17 cellular contexts compared by ENCODE assay signal in the genomic region with DNA sequence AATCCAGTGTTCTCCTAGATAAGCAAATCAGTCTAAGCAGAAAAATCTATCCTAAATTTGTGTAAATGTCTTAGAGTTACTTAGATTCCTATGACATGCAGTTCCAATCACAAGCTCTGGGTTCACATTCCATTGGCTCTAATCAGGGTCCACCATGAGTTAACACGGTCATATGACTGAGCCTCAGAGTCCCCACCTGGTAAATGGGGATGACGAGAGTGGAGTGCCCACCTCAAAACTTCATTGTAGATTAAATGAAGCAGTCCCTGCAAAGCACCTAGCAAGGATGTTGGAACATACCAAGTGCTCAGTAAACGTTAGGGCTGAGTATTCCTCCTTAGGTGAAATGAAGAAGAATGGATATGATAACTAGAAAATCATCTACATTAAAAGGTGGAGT. TPM values are rescaled to one million over a fixed set of nuclear protein-coding genes. Genes with fewer than 3 reads are reported as not detected.
DNase-seq lines count a peak whose midpoint lies in the region; ATAC-seq, FAIRE-seq and TF ChIP-seq lines count a peak whose summit lies in the region.
"Had no signal": no experiment of that assay in that cellular context is flagged by ENCODE, and none has a peak within 500 bp of the region (broad histone marks: within the 10 kb centered on the region; RNA-seq: fewer than 3 reads in every experiment).

No MANE protein-coding gene starts in this region.

- H3K4me3 ChIP-seq in HUES48 (ENCODE audit: low read depth, low read length) = peak overlapping the region; percentile 55
- H3K4me3 ChIP-seq in small intestine (ENCODE audit: low read depth in 1 of 2, low read length in 2 of 2) = no peak overlapping the region

- ATAC-seq in GM21381 (IDR thresholded peaks at IDR 0.05; ENCODE audit: unreplicated experiment) = no peak

- H3K27ac Mint-ChIP-seq in activated naive CD8-positive, alpha-beta T cell treated with anti-CD3 and anti-CD28 coated beads for 36 hours = peak overlapping the region; percentile 6
- no peak overlapping the region for H3K27ac Mint-ChIP-seq in nephron
- H3K27ac Mint-ChIP-seq: CD14-positive monocyte had no signal

- 75 to 86% (median 77%) methylated on average over 3 of the region's 3 CpGs for WGBS in small intestine, 3 donors

- H3K4me1 ChIP-seq in HUES48 (ENCODE audit: control insufficient read depth, insufficient read depth, low read length) (peaks cover 68% of the 10 kb centered on the region), small intestine (ENCODE audit: control insufficient read depth in 2 of 2, insufficient read depth in 1 of 2, low read depth in 1 of 2, low read length in 1 of 2) (no peaks in the 10 kb centered on the region)

- no peak overlapping the region for H3K9ac ChIP-seq in HUES48 (ENCODE audit: low read depth, low read length)

- peak; percentile 21 for DNase-seq in ELR (ENCODE audit: low read depth)
- DNase-seq in activated naive CD8-positive, alpha-beta T cell treated with anti-CD3 and anti-CD28 coated beads for 36 hours = no peak
- DNase-seq in cerebellar cortex (ENCODE audit: low spot score) = no peak
- DNase-seq in small intestine = no peak
- DNase-seq: ACHN; AML-193; H7; NCI-H187 treated with DMSO at 0.1 percent for 48 hours; NCI-H2171; NCI-H446; NK-92 treated with Interleukin-12 subunit alpha and Interleukin-12 subunit beta, amount 100 ng/mL, for 24 hours; OCI-M1; SHP77 treated with DMSO at 0.1 percent for 48 hours had no signal

- TF ChIP-seq CTCF in nephron (IDR thresholded peaks at IDR 0.05; ENCODE audit: unreplicated experiment in 3 of 3) = no peak

- H3K27ac ChIP-seq in HUES48 (ENCODE audit: low read depth, low read length) (peak overlapping the region; percentile 23), small intestine (ENCODE audit: low read depth in 1 of 2, low read length in 1 of 2) (no peak overlapping the region)

- H3K9me3 ChIP-seq in HUES48 (ENCODE audit: control insufficient read depth, insufficient read depth, low read length) (no peaks in the 10 kb centered on the region), small intestine (ENCODE audit: control insufficient read depth, low read depth) (no peaks in the 10 kb centered on the region)

- peaks cover 51% of the 10 kb centered on the region for H3K4me1 Mint-ChIP-seq in activated naive CD8-positive, alpha-beta T cell treated with anti-CD3 and anti-CD28 coated beads for 36 hours
- H3K4me1 Mint-ChIP-seq in nephron = peaks cover 60% of the 10 kb centered on the region

- no peak overlapping the region for H3K4me3 Mint-ChIP-seq in activated naive CD8-positive, alpha-beta T cell treated with anti-CD3 and anti-CD28 coated beads for 36 hours
- peak overlapping the region in 2 of 3 experiments; percentile 18 to 73 for H3K4me3 Mint-ChIP-seq in nephron
- H3K4me3 Mint-ChIP-seq: CD14-positive monocyte had no signal

- no peaks in the 10 kb centered on the region for H3K9me3 Mint-ChIP-seq in activated naive CD8-positive, alpha-beta T cell treated with anti-CD3 and anti-CD28 coated beads for 36 hours
- H3K9me3 Mint-ChIP-seq in nephron = no peaks in the 10 kb centered on the region

- H3K36me3 ChIP-seq in HUES48 (ENCODE audit: control insufficient read depth, insufficient read depth, low read length) (no peaks in the 10 kb centered on the region), small intestine (ENCODE audit: control insufficient read depth in 2 of 2, insufficient read depth in 2 of 2, low read length in 2 of 2) (no peaks in the 10 kb centered on the region)

- no peaks in the 10 kb centered on the region for H3K27me3 Mint-ChIP-seq in activated naive CD8-positive, alpha-beta T cell treated with anti-CD3 and anti-CD28 coated beads for 36 hours
- H3K27me3 Mint-ChIP-seq in nephron (ENCODE audit: low read depth) = peaks cover 46% of the 10 kb centered on the region

- peaks cover 2% of the 10 kb centered on the region for H3K36me3 Mint-ChIP-seq in activated naive CD8-positive, alpha-beta T cell treated with anti-CD3 and anti-CD28 coated beads for 36 hours
- H3K36me3 Mint-ChIP-seq in nephron (ENCODE audit: low read depth) = peaks cover 6% of the 10 kb centered on the region
- H3K36me3 Mint-ChIP-seq: CD14-positive monocyte had no signal

- FAIRE-seq in small intestine (lab: Jason Lieb, UNC) = no peak

- no peaks in the 10 kb centered on the region for H3K27me3 ChIP-seq in HUES48 (ENCODE audit: control insufficient read depth, insufficient read depth, low read length)
- H3K27me3 ChIP-seq in small intestine (ENCODE audit: control insufficient read depth in 2 of 2, insufficient read depth in 2 of 2, low read length in 2 of 2) = no peaks in the 10 kb centered on the region

RNA-seq across cellular contexts. Expression of a gene that starts 3.1 kb away (rescaled TPM):
- 100 to 1,000 TPM; 426 to 430 TPM for total RNA-seq in activated naive CD8-positive, alpha-beta T cell treated with anti-CD3 and anti-CD28 coated beads for 36 hours
- polyA plus RNA-seq in small intestine = 10 to 100 TPM in 2 of 3 donors, 1 to 10 TPM in 1; 5.1 to 28.0 (median 13.8) TPM
